In the genomic region with DNA sequence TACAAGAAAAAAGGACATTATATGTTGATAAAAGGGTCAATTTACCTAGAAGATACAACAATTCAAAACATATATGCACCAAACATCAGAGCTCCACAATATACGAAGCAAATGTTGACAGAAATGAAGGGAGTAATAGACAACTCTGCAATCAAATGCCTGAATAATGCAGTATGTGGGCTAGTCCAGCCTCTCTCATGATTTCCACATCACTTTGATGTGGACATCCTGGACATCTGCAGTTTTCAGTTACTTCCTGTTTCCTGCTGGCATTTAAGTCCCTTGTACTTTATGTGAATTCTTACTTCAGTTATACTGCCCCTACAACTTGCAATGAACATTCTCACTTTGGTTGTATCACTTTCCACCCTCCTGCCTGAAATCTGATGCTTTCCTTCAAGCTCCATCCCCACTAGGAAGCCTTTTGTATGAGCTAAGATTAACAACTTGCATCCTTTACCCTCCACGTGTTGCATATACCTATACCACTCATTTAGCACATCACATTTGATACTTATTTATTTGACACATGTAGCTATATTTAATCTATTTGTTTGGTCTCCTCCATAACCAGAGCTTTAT, we compare ENCODE assay signal across 12 cellular contexts. TPM values are rescaled to one million over a fixed set of nuclear protein-coding genes. Genes with fewer than 3 reads are reported as not detected.
A peak's percentile ranks its signal among the peaks of the same experiment; 100 is the strongest.
DNase-seq lines count a peak whose midpoint lies in the region; ATAC-seq lines count a peak whose summit lies in the region.
"Had no signal": no experiment of that assay in that cellular context is flagged by ENCODE, and none has a peak within 500 bp of the region (broad histone marks: within the 10 kb centered on the region; RNA-seq: fewer than 3 reads in every experiment).

No MANE protein-coding gene starts in this region.

- DNase-seq in HCEC 1CT, result peak; percentile 49
- DNase-seq in NCI-H226, result peak; percentile 13
- DNase-seq in amniotic epithelial cell (ENCODE audit: low read depth), result peak; percentile 54
- peak; percentile 7 for DNase-seq in renal cortical epithelial cell (ENCODE audit: low read depth)
- no peak for DNase-seq in amniotic stem cell (lab: John Stamatoyannopoulos, UW)
- no peak for DNase-seq in stimulated activated CD4-positive, alpha-beta T cell treated with anti-CD3 and anti-CD28 coated beads, Interleukin-4, amount 100 ng/mL, for 1 hour
- DNase-seq: H9, left colon, NCI-H1436, right lobe of liver, SHP77 had no signal

- no peak for ATAC-seq in GM19455 (IDR thresholded peaks at IDR 0.05; ENCODE audit: unreplicated experiment)
- ATAC-seq: left colon had no signal

RNA-seq across cellular contexts. Expression of gene DISC1, which starts 36.7 kb away (rescaled TPM):
- 2.4 and 6.1 TPM in 2 replicates for total RNA-seq in renal cortical epithelial cell

Comparison
In these comparisons a context has a peak if more than half of its experiments do, and no peak if none do; other contexts are left out.
1. DNase-seq: peak in HCEC 1CT (single experiment), NCI-H226 (single experiment), amniotic epithelial cell (single experiment) and renal cortical epithelial cell (single experiment); none in amniotic stem cell (single experiment) and stimulated activated CD4-positive, alpha-beta T cell treated with anti-CD3 and anti-CD28 coated beads, Interleukin-4, amount 100 ng/mL, for 1 hour (single experiment).